In genomic region chr2:172344159-172344558, GRCh38 we compare ENCODE assay signal across 8 cellular contexts.
"Had no signal": no experiment of that assay in that cellular context is flagged by ENCODE, and none has a peak within 500 bp of the region (broad histone marks: within the 10 kb centered on the region; RNA-seq: fewer than 3 reads in every experiment).

No MANE protein-coding gene starts in this region.

- ATAC-seq: K562 had no signal

- H3K36me3 Mint-ChIP-seq: IgD-negative memory B cell had no signal

- H3K9ac ChIP-seq: KMS-11 had no signal

- H3K27ac ChIP-seq: HL-60, KMS-11 had no signal

- H3K4me3 ChIP-seq: K562 had no signal

- H3K4me3 Mint-ChIP-seq: IgD-negative memory B cell had no signal

- DNase-seq: IMR-90, KBM-7, KG1 had no signal

- FAIRE-seq: HTR-8/SVneo, K562 had no signal

- H3K27ac Mint-ChIP-seq: IgD-negative memory B cell had no signal

- H3K4me2 ChIP-seq: KMS-11 had no signal
